ENCODE assay signal across 11 cellular contexts in the genomic region with DNA sequence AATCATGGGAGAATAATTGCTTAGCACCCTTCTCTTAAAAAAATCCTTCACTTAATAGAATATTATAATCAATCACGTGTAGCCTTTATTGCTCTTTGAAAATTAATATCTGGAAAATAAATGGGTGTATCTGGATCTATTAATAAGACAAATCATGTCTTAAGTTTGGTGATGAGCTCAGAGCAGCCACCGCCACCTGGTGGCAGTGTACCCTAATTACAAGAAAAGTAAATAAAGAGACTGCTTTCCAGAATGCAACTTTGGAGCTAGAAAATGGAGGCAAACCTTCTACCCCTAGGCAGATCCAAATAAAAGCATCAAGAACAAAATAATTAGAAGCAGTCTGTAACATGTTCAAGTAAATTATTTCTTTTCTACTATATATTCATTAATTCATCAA. TPM values are rescaled to one million over a fixed set of nuclear protein-coding genes. Genes with fewer than 3 reads are reported as not detected.
A peak's percentile ranks its signal among the peaks of the same experiment; 100 is the strongest.
DNase-seq lines count a peak whose midpoint lies in the region; ATAC-seq and TF ChIP-seq lines count a peak whose summit lies in the region.
"Had no signal": no experiment of that assay in that cellular context is flagged by ENCODE, and none has a peak within 500 bp of the region (broad histone marks: within the 10 kb centered on the region; RNA-seq: fewer than 3 reads in every experiment).

No MANE protein-coding gene starts in this region.

- H3K4me2 ChIP-seq in DND-41 (ENCODE audit: insufficient read depth, low read length) (no peak overlapping the region), Karpas-422 (ENCODE audit: low read depth, low read length, poor library complexity, severe bottlenecking) (no peak overlapping the region)

- DNase-seq in DND-41, result no peak
- DNase-seq in Karpas-422, result peak; percentile 72
- no peak for DNase-seq in choroid plexus epithelial cell (ENCODE audit: low read depth)
- DNase-seq in natural killer cell treated with Interleukin-12 subunit alpha and Interleukin-12 subunit beta and Interleukin-15 and Interleukin-18, amount 100 ng/mL, for 72 hours (ENCODE audit: low spot score), result no peak
- no peak for DNase-seq in NCI-H1417 treated with DMSO at 0.1 percent for 48 hours (lab: John Stamatoyannopoulos, UW)
- DNase-seq: DMS153, NCI-H69, upper lobe of left lung had no signal

- H3K27me3 Mint-ChIP-seq in natural killer cell treated with Interleukin-12 subunit alpha and Interleukin-12 subunit beta and Interleukin-15 and Interleukin-18, amount 100 ng/mL, for 72 hours, result peaks cover 4 to 5% of the 10 kb centered on the region in 2 donors

- no peaks in the 10 kb centered on the region for H3K36me3 Mint-ChIP-seq in natural killer cell treated with Interleukin-12 subunit alpha and Interleukin-12 subunit beta and Interleukin-15 and Interleukin-18, amount 100 ng/mL, for 72 hours

- H3K27ac Mint-ChIP-seq in natural killer cell treated with Interleukin-12 subunit alpha and Interleukin-12 subunit beta and Interleukin-15 and Interleukin-18, amount 100 ng/mL, for 72 hours, result no peak overlapping the region

- H3K9me2 ChIP-seq in Karpas-422 (replicated peaks; ENCODE audit: insufficient read depth, low read length), result no peaks in the 10 kb centered on the region

- H3K27ac ChIP-seq in DND-41 (ENCODE audit: low read length) (no peak overlapping the region), Karpas-422 (ENCODE audit: low read length) (no peak overlapping the region), neutrophil (no peak overlapping the region)
- H3K27ac ChIP-seq: upper lobe of left lung had no signal

- peak; percentile 38 for TF ChIP-seq CTCF in DND-41 (IDR thresholded peaks at IDR 0.05; ENCODE audit: borderline replicate concordance, extremely low read depth, low read length, poor library complexity, severe bottlenecking)
- TF ChIP-seq CTCF in choroid plexus epithelial cell (conservative IDR thresholded peaks at IDR 0.05; ENCODE audit: low read depth, low read length), result peak; percentile 27
- TF ChIP-seq CTCF in neutrophil (IDR thresholded peaks at IDR 0.05), result peak; percentile 45

- peaks cover 8% of the 10 kb centered on the region for H3K9me3 Mint-ChIP-seq in natural killer cell treated with Interleukin-12 subunit alpha and Interleukin-12 subunit beta and Interleukin-15 and Interleukin-18, amount 100 ng/mL, for 72 hours

- no peak overlapping the region for H3K4me3 ChIP-seq in DND-41 (ENCODE audit: low read depth in 1 of 2, low read length in 2 of 2)
- H3K4me3 ChIP-seq in Karpas-422 (ENCODE audit: low read length), result no peak overlapping the region
- no peak overlapping the region for H3K4me3 ChIP-seq in choroid plexus epithelial cell (ENCODE audit: low read depth, low read length)
- H3K4me3 ChIP-seq in neutrophil (ENCODE audit: low read depth in 1 of 2, low read length in 1 of 2), result no peak overlapping the region
- H3K4me3 ChIP-seq: upper lobe of left lung had no signal

- no peaks in the 10 kb centered on the region for H3K4me1 Mint-ChIP-seq in natural killer cell treated with Interleukin-12 subunit alpha and Interleukin-12 subunit beta and Interleukin-15 and Interleukin-18, amount 100 ng/mL, for 72 hours (ENCODE audit: low read depth in 2 of 2)

- no peak overlapping the region for H2AFZ ChIP-seq in DND-41 (ENCODE audit: low read depth, low read length)
- no peak overlapping the region for H2AFZ ChIP-seq in Karpas-422 (ENCODE audit: low read length)

- H3K79me2 ChIP-seq in DND-41 (ENCODE audit: insufficient read depth, low read length) (no peaks in the 10 kb centered on the region), Karpas-422 (ENCODE audit: low read length) (no peaks in the 10 kb centered on the region)

- no peaks in the 10 kb centered on the region for H3K4me1 ChIP-seq in DND-41 (ENCODE audit: insufficient read depth, low read length)
- H3K4me1 ChIP-seq in Karpas-422 (ENCODE audit: low read length), result peaks cover 30% of the 10 kb centered on the region
- no peaks in the 10 kb centered on the region for H3K4me1 ChIP-seq in neutrophil (ENCODE audit: control insufficient read depth in 1 of 2, insufficient read depth in 1 of 2, low read depth in 1 of 2, low read length in 1 of 2)
- H3K4me1 ChIP-seq: upper lobe of left lung had no signal

- H3K36me3 ChIP-seq in DND-41 (ENCODE audit: insufficient read depth, low read length) (no peaks in the 10 kb centered on the region), Karpas-422 (ENCODE audit: insufficient read depth, low read length) (no peaks in the 10 kb centered on the region), neutrophil (no peaks in the 10 kb centered on the region)
- H3K36me3 ChIP-seq: upper lobe of left lung had no signal

- H3K9ac ChIP-seq in DND-41 (ENCODE audit: low read depth, low read length) (no peak overlapping the region), Karpas-422 (ENCODE audit: low read length) (no peak overlapping the region)

- H3K27me3 ChIP-seq in DND-41 (ENCODE audit: insufficient read depth, low read length, poor library complexity) (no peaks in the 10 kb centered on the region), Karpas-422 (ENCODE audit: low read length) (no peaks in the 10 kb centered on the region; the same call in 1 of the 2 replicates), neutrophil (peaks cover 19% of the 10 kb centered on the region)
- H3K27me3 ChIP-seq: upper lobe of left lung had no signal

- H3K4me3 Mint-ChIP-seq in natural killer cell treated with Interleukin-12 subunit alpha and Interleukin-12 subunit beta and Interleukin-15 and Interleukin-18, amount 100 ng/mL, for 72 hours, result no peak overlapping the region

- H4K20me1 ChIP-seq in DND-41 (ENCODE audit: insufficient read depth, low read length) (no peaks in the 10 kb centered on the region), Karpas-422 (ENCODE audit: insufficient read depth, low read depth, low read length) (no peaks in the 10 kb centered on the region)

- H3K9me3 ChIP-seq in DND-41 (ENCODE audit: insufficient read depth, low read length, severe bottlenecking), result no peaks in the 10 kb centered on the region
- no peaks in the 10 kb centered on the region for H3K9me3 ChIP-seq in Karpas-422 (ENCODE audit: low read length)
- no peaks in the 10 kb centered on the region for H3K9me3 ChIP-seq in neutrophil

- ATAC-seq in DND-41 (ENCODE audit: insufficient read depth, low read depth), result no peak
- ATAC-seq in natural killer cell treated with Interleukin-12 subunit alpha and Interleukin-12 subunit beta and Interleukin-15 and Interleukin-18, amount 100 ng/mL, for 72 hours, result no peak
- no peak for ATAC-seq in HG03196 (IDR thresholded peaks at IDR 0.05; ENCODE audit: unreplicated experiment)
- ATAC-seq in HG03039 (IDR thresholded peaks at IDR 0.05; ENCODE audit: unreplicated experiment), result no peak

RNA-seq across cellular contexts. Expression of gene EPHB1, which starts 43.5 kb away (rescaled TPM):
- total RNA-seq in Karpas-422 (2014; rRNA removed; shearing (Covaris generic); ENCODE audit: low replicate concordance), result 24.1 and 24.3 TPM in 2 replicates
- total RNA-seq in natural killer cell treated with Interleukin-12 subunit alpha and Interleukin-12 subunit beta and Interleukin-15 and Interleukin-18, amount 100 ng/mL, for 72 hours, result under 1 TPM; 0.59 to 0.62 TPM

Comparison
In these comparisons a context has a peak if more than half of its experiments do, and no peak if none do; other contexts are left out.
1. RNA of gene EPHB1, which starts 43.5 kb away (total RNA-seq): 24.1 to 24.3 TPM in Karpas-422; 0.59 to 0.62 TPM in natural killer cell treated with Interleukin-12 subunit alpha and Interleukin-12 subunit beta and Interleukin-15 and Interleukin-18, amount 100 ng/mL, for 72 hours; every median in the first group is over 10 times any median in the second.
2. Peak in every context shown above with its lines, with median percentiles within 50 percentile points of each other: CTCF ChIP-seq.